6 cellular contexts compared by ENCODE assay signal in the genomic region with DNA sequence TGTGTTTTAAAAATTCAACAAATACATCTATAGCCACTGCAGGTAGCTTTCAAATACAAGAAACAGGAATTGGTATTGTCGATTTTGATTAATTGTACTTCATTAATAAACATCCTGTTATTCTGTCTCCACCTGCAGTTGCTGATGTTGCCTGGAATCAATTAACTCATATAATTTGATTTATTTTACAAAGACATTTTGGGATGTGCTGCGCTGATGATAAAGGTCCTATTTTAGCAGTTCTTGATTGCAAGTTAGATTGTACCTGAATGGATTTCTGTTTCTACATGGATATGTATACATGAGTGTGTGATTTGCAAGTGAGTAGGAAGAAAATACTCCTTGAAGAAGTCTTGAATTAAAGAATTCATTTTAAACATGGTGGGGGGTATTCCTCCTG.
"Had no signal": no experiment of that assay in that cellular context is flagged by ENCODE, and none has a peak within 500 bp of the region (broad histone marks: within the 10 kb centered on the region; RNA-seq: fewer than 3 reads in every experiment).

No MANE protein-coding gene starts in this region.

- ATAC-seq: HCT116 had no signal

- H3K27ac ChIP-seq: GM23248 had no signal

- H3K36me3 ChIP-seq: HAP-1 had no signal

- H3K9ac ChIP-seq: GM23248 had no signal

- H3K9me3 ChIP-seq: HAP-1 had no signal

- H3K4me3 ChIP-seq: GM23248, HAP-1 had no signal

- H2AFZ ChIP-seq: GM23248 had no signal

- DNase-seq: GM23248, GOT3, H7, IMR-90 had no signal

- H3K4me1 ChIP-seq: HAP-1 had no signal
